16 cellular contexts compared by ENCODE assay signal in the genomic region with DNA sequence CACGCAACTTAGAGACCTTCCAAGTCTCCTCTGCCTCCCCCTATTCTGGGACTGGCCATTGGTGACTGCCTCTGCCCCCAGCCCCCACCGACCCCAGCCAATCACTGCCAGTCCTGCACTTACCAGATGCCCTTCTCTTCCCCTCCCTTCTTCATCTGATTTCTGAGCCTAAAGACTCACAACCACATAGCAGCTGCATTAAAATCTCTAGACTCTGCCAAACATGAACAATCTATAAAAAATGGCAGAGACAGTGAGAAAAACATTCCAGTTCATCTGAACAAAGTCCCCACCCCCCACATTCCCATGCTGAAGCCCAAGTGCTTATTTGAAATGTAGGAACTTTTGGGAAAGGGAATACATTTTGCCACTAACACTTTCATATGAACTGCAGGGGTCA.
DNase-seq lines count a peak whose midpoint lies in the region; ATAC-seq and TF ChIP-seq lines count a peak whose summit lies in the region.
"Had no signal": no experiment of that assay in that cellular context is flagged by ENCODE, and none has a peak within 500 bp of the region (broad histone marks: within the 10 kb centered on the region; RNA-seq: fewer than 3 reads in every experiment).

No MANE protein-coding gene starts in this region.

- no peak overlapping the region for H3K9ac ChIP-seq in colonic mucosa (ENCODE audit: low read depth in 2 of 2, low read length in 2 of 2)

- H3K36me3 ChIP-seq in osteoblast (ENCODE audit: insufficient read depth, low read length) (no peaks in the 10 kb centered on the region), colonic mucosa (no peaks in the 10 kb centered on the region)

- H2AFZ ChIP-seq in osteoblast (ENCODE audit: low read length), result peak overlapping the region; percentile 6

- TF ChIP-seq CTCF in osteoblast (IDR thresholded peaks at IDR 0.05; ENCODE audit: extremely low read depth, low read depth, low read length) (no peak), colonic mucosa (IDR thresholded peaks at IDR 0.05) (no peak)

- no peaks in the 10 kb centered on the region for H4K20me1 ChIP-seq in osteoblast (ENCODE audit: insufficient read depth, low read length)

- H3K4me2 ChIP-seq in osteoblast (ENCODE audit: insufficient read depth, low read length), result no peak overlapping the region

- H3K27me3 ChIP-seq in osteoblast (ENCODE audit: insufficient read depth, low read length) (no peaks in the 10 kb centered on the region), colonic mucosa (no peaks in the 10 kb centered on the region)

- intact Hi-C loops in colonic mucosa (cut with DNase I), result no loop called here

- H3K9me3 ChIP-seq in osteoblast (ENCODE audit: low read depth, low read length), result no peaks in the 10 kb centered on the region
- no peaks in the 10 kb centered on the region for H3K9me3 ChIP-seq in colonic mucosa

- H3K4me1 ChIP-seq in osteoblast (ENCODE audit: insufficient read depth, low read length) (peaks cover 22% of the 10 kb centered on the region), colonic mucosa (no peaks in the 10 kb centered on the region)

- ATAC-seq in GM18502 (IDR thresholded peaks at IDR 0.05; ENCODE audit: poor library complexity, unreplicated experiment), result no peak
- ATAC-seq: Right ventricle myocardium inferior had no signal

- H3K4me3 ChIP-seq in osteoblast (ENCODE audit: insufficient read depth, low read length), result no peak overlapping the region
- no peak overlapping the region for H3K4me3 ChIP-seq in colonic mucosa

- no peaks in the 10 kb centered on the region for H3K79me2 ChIP-seq in osteoblast (ENCODE audit: insufficient read depth, low read length)

- DNase-seq in EH (ENCODE audit: low read depth) (peak; percentile 60), amniotic epithelial cell (ENCODE audit: low read depth) (peak; percentile 9), fibroblast of peridontal ligament (ENCODE audit: extremely low read depth) (peak; percentile 82), osteoblast (ENCODE audit: insufficient read length, low spot score, missing footprints) (no peak), colonic mucosa (no peak), OCI-M2 (lab: John Stamatoyannopoulos, UW; ENCODE audit: unreplicated experiment) (no peak), NCI-H748 treated with DMSO at 0.1 percent for 48 hours (lab: John Stamatoyannopoulos, UW) (no peak)
- DNase-seq: DND-41; NCI-H1092 treated with DMSO at 0.1 percent for 48 hours; NCI-H2081; NCI-H2171 treated with DMSO at 0.1 percent for 48 hours; NCI-H446; NCI-H526 treated with DMSO at 0.1 percent for 48 hours; NK-92 treated with Interleukin-12 subunit alpha and Interleukin-12 subunit beta, amount 100 ng/mL, for 24 hours had no signal

- H3K27ac ChIP-seq in osteoblast (ENCODE audit: low read depth, low read length), result no peak overlapping the region
- no peak overlapping the region for H3K27ac ChIP-seq in colonic mucosa

Comparison
In these comparisons a context has a peak if more than half of its experiments do, and no peak if none do; other contexts are left out.
1. DNase-seq: peak in EH (single experiment), amniotic epithelial cell (single experiment) and fibroblast of peridontal ligament (single experiment); none in osteoblast (single experiment), colonic mucosa (single experiment), OCI-M2 (single experiment) and NCI-H748 treated with DMSO at 0.1 percent for 48 hours (single experiment).